8 cellular contexts compared by ENCODE assay signal in the genomic region with DNA sequence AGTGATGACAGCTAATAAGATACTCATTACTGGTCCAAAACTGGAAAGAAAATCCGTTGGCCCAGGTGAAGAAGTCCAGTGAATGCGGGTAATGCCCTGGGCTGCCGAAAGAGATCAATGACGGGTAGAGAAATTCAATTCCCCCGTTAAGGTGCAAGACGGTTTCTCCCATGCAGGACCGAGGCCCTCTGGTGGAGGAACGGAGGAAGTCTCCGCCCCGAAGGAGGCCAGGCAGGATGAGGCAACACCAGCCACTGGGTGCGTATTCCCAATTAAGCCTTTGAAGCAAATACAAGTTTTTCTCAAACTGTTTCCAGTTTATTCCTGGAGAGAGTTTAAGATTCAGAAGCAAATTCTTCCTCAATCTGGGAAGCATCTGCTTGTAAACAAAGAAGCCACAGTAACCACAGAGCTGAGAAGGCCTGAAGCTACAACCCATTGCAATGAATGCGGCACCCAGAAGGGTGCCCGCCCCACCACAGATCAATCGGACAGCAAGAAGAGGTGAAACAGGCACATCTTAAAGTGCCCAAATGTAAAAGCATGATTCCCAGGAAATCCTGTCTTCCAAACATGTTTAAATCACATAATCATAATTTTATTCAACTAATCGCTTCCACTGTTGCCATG.
DNase-seq lines count a peak whose midpoint lies in the region; ATAC-seq and TF ChIP-seq lines count a peak whose summit lies in the region.

No MANE protein-coding gene starts in this region.

- no peak overlapping the region for H3K4me2 ChIP-seq in KMS-11

- H3K9me3 Mint-ChIP-seq in CD4-positive, CD25-positive, alpha-beta regulatory T cell: no peaks in the 10 kb centered on the region
- no peaks in the 10 kb centered on the region for H3K9me3 Mint-ChIP-seq in activated T-cell treated with anti-CD3 and anti-CD28 coated beads, Interleukin-2, amount 50 U/mL, for 4 hours
- H3K9me3 Mint-ChIP-seq in nephron: no peaks in the 10 kb centered on the region

- H3K36me3 Mint-ChIP-seq in CD4-positive, CD25-positive, alpha-beta regulatory T cell: no peaks in the 10 kb centered on the region
- no peaks in the 10 kb centered on the region for H3K36me3 Mint-ChIP-seq in activated T-cell treated with anti-CD3 and anti-CD28 coated beads, Interleukin-2, amount 50 U/mL, for 4 hours (ENCODE audit: insufficient read depth)
- no peaks in the 10 kb centered on the region for H3K36me3 Mint-ChIP-seq in nephron (ENCODE audit: low read depth)

- H3K4me1 ChIP-seq in CD4-positive, CD25-positive, alpha-beta regulatory T cell (ENCODE audit: control insufficient read depth, insufficient read depth, low read length, poor library complexity, severe bottlenecking): peaks cover 5% of the 10 kb centered on the region
- no peaks in the 10 kb centered on the region for H3K4me1 ChIP-seq in KMS-11 (ENCODE audit: low read depth, poor library complexity, severe bottlenecking)
- H3K4me1 ChIP-seq in Panc1 (ENCODE audit: control insufficient read depth, insufficient read depth, low read length): peaks cover 4% of the 10 kb centered on the region

- peaks cover 2% of the 10 kb centered on the region for H3K27me3 ChIP-seq in CD4-positive, CD25-positive, alpha-beta regulatory T cell (ENCODE audit: control insufficient read depth, insufficient read depth, low read length)
- H3K27me3 ChIP-seq in KMS-11 (ENCODE audit: insufficient read depth, low read depth): no peaks in the 10 kb centered on the region
- no peaks in the 10 kb centered on the region for H3K27me3 ChIP-seq in Panc1 (ENCODE audit: control insufficient read depth, insufficient read depth, low read length)

- peaks cover 3 to 10% (median 7%) of the 10 kb centered on the region in 4 donors for H3K4me1 Mint-ChIP-seq in CD4-positive, CD25-positive, alpha-beta regulatory T cell
- peaks cover 5% of the 10 kb centered on the region for H3K4me1 Mint-ChIP-seq in activated T-cell treated with anti-CD3 and anti-CD28 coated beads, Interleukin-2, amount 50 U/mL, for 4 hours (ENCODE audit: low read depth)
- H3K4me1 Mint-ChIP-seq in nephron: peaks cover 61% of the 10 kb centered on the region

- CTCF ChIA-PET in Panc1 (lab: Charles Lee): interaction anchor here (0.7 to 2.0 kb wide), 4 partner anchors 23 to 396 kb away, joined by 3 to 8 read pairs (median 6); no protein-coding TSS in a partner anchor

- intact Hi-C loops in Panc1 (cut with micrococcal nuclease; ENCODE audit: unreplicated experiment): loop anchor here (2.0 to 10.0 kb wide), 2 partner anchors 299 to 393 kb away; no protein-coding TSS in a partner anchor

- H2AFZ ChIP-seq in KMS-11 (ENCODE audit: low read depth): no peak overlapping the region

- H3K79me2 ChIP-seq in KMS-11 (ENCODE audit: insufficient read depth, low read depth): no peaks in the 10 kb centered on the region

- POLR2A ChIA-PET in Panc1 (lab: Charles Lee): interaction anchor here (1.0 kb wide), 1 partner anchor 363 kb away, joined by 4 read pairs; a partner anchor contains a TSS

- BruUV-seq in Panc1 (replicated peaks; lab: Mats Ljungman, UMichigan): no TSS peak

- H4K20me1 ChIP-seq in KMS-11 (ENCODE audit: insufficient read depth): no peaks in the 10 kb centered on the region

- DNase-seq in CD4-positive, CD25-positive, alpha-beta regulatory T cell: peak; percentile 48 to 75 (median 73)
- DNase-seq in Panc1 (ENCODE audit: low read depth, low spot score) (peak; percentile 36), fibroblast of mammary gland (ENCODE audit: low read depth) (peak; percentile 79)
- peak; percentile 74 for DNase-seq in activated T-cell treated with anti-CD3 and anti-CD28 coated beads, Interleukin-2, amount 50 U/mL, for 4 hours
- peak; percentile 62 for DNase-seq in stimulated activated naive CD4-positive, alpha-beta T cell treated with Interleukin-2 at 50 U/mL for 16 hours (lab: John Stamatoyannopoulos, UW)

- H3K9me3 ChIP-seq in CD4-positive, CD25-positive, alpha-beta regulatory T cell (ENCODE audit: control insufficient read depth in 2 of 2, low read length in 2 of 2): no peaks in the 10 kb centered on the region
- no peaks in the 10 kb centered on the region for H3K9me3 ChIP-seq in Panc1 (ENCODE audit: control insufficient read depth, insufficient read depth, low read depth, low read length)

- H3K27ac ChIP-seq in CD4-positive, CD25-positive, alpha-beta regulatory T cell (ENCODE audit: insufficient read depth, low read length, poor library complexity, severe bottlenecking): no peak overlapping the region
- no peak overlapping the region for H3K27ac ChIP-seq in KMS-11
- H3K27ac ChIP-seq in Panc1 (ENCODE audit: low read length): no peak overlapping the region; the same call in 1 of the 2 replicates

- no peaks in the 10 kb centered on the region for H3K27me3 Mint-ChIP-seq in CD4-positive, CD25-positive, alpha-beta regulatory T cell
- H3K27me3 Mint-ChIP-seq in activated T-cell treated with anti-CD3 and anti-CD28 coated beads, Interleukin-2, amount 50 U/mL, for 4 hours (ENCODE audit: low read depth): no peaks in the 10 kb centered on the region
- peaks cover 5% of the 10 kb centered on the region for H3K27me3 Mint-ChIP-seq in nephron (ENCODE audit: low read depth)

- no peak overlapping the region for H3K9ac ChIP-seq in KMS-11

- TF ChIP-seq CTCF in KMS-11 (conservative IDR thresholded peaks at IDR 0.05; ENCODE audit: low read depth, low read length) (peak; percentile 75), Panc1 (IDR thresholded peaks at IDR 0.05) (peak; percentile 88), fibroblast of mammary gland (conservative IDR thresholded peaks at IDR 0.05; ENCODE audit: control insufficient read depth, insufficient read depth, low read depth, low read length) (peak; percentile 97), nephron (IDR thresholded peaks at IDR 0.05; ENCODE audit: unreplicated experiment in 3 of 3) (peak; percentile 93)

- H3K36me3 ChIP-seq in CD4-positive, CD25-positive, alpha-beta regulatory T cell (ENCODE audit: control insufficient read depth, insufficient read depth, low read length): no peaks in the 10 kb centered on the region
- H3K36me3 ChIP-seq in KMS-11 (ENCODE audit: insufficient read depth): no peaks in the 10 kb centered on the region
- H3K36me3 ChIP-seq in Panc1 (ENCODE audit: control insufficient read depth, insufficient read depth, low read length): no peaks in the 10 kb centered on the region

- no peak overlapping the region for H3K4me3 ChIP-seq in CD4-positive, CD25-positive, alpha-beta regulatory T cell (ENCODE audit: low read depth, low read length)
- H3K4me3 ChIP-seq in KMS-11 (IDR thresholded peaks at IDR 0.05; ENCODE audit: insufficient read depth, low read depth, low read length) (no peak overlapping the region), Panc1 (ENCODE audit: low read depth in 2 of 2, low read length in 2 of 2) (no peak overlapping the region), fibroblast of mammary gland (ENCODE audit: control insufficient read depth, low read depth, low read length) (no peak overlapping the region)

- in situ Hi-C loops in Panc1 (cut with HindIII; ENCODE audit: low pct_unique_long_range_greater_than_20kb, low sequenced_read_pairs): no loop called here

- peak overlapping the region in 2 of 3 donors; percentile 31 to 43 for H3K27ac Mint-ChIP-seq in CD4-positive, CD25-positive, alpha-beta regulatory T cell
- H3K27ac Mint-ChIP-seq in nephron: peak overlapping the region; percentile 43 to 71 (median 67)

- H3K4me3 Mint-ChIP-seq in CD4-positive, CD25-positive, alpha-beta regulatory T cell: peak overlapping the region in 1 of 4 donors; percentile 27
- H3K4me3 Mint-ChIP-seq in activated T-cell treated with anti-CD3 and anti-CD28 coated beads, Interleukin-2, amount 50 U/mL, for 4 hours: no peak overlapping the region
- H3K4me3 Mint-ChIP-seq in nephron: no peak overlapping the region

- ATAC-seq in CD4-positive, CD25-positive, alpha-beta regulatory T cell (ENCODE audit: low read depth in 2 of 2): peak; percentile 66 to 90
- ATAC-seq in GM19463 (IDR thresholded peaks at IDR 0.05; ENCODE audit: unreplicated experiment) (peak; percentile 92), Panc1 (peak; percentile 93)
- ATAC-seq in activated T-cell treated with anti-CD3 and anti-CD28 coated beads, Interleukin-2, amount 50 U/mL, for 4 hours: peak; percentile 94 to 97
